Comparison of ENCODE assay signal across 9 cellular contexts in genomic region chr4:47010347-47011188, GRCh38. TPM values are rescaled to one million over a fixed set of nuclear protein-coding genes. Genes with fewer than 3 reads are reported as not detected.
DNase-seq lines count a peak whose midpoint lies in the region; ATAC-seq, FAIRE-seq and TF ChIP-seq lines count a peak whose summit lies in the region.
"Had no signal": no experiment of that assay in that cellular context is flagged by ENCODE, and none has a peak within 500 bp of the region (broad histone marks: within the 10 kb centered on the region; RNA-seq: fewer than 3 reads in every experiment).

No MANE protein-coding gene starts in this region.

- no peak for FAIRE-seq in GM12891 (lab: Jason Lieb, UNC)

- intact Hi-C loops in psoas muscle (cut with DNase I) (no loop called here), gastrocnemius medialis (cut with DNase I; ENCODE audit: low total_unique reads) (no loop called here), esophagus squamous epithelium (cut with DNase I) (no loop called here)

- no peak overlapping the region for H3K27ac ChIP-seq in psoas muscle
- H3K27ac ChIP-seq in substantia nigra (ENCODE audit: low read depth, low read length, poor library complexity, severe bottlenecking): no peak overlapping the region
- no peak overlapping the region for H3K27ac ChIP-seq in gastrocnemius medialis
- no peak overlapping the region for H3K27ac ChIP-seq in esophagus squamous epithelium

- H3K27me3 ChIP-seq in psoas muscle (ENCODE audit: insufficient read depth in 3 of 3, low read length in 2 of 3) (no peaks in the 10 kb centered on the region), gastrocnemius medialis (no peaks in the 10 kb centered on the region), esophagus squamous epithelium (no peaks in the 10 kb centered on the region)

- H3K36me3 ChIP-seq in psoas muscle (ENCODE audit: insufficient read depth in 1 of 2, low read depth in 1 of 2) (no peaks in the 10 kb centered on the region), gastrocnemius medialis (no peaks in the 10 kb centered on the region), esophagus squamous epithelium (no peaks in the 10 kb centered on the region)

- DNase-seq in GM12891 (ENCODE audit: insufficient read length, low spot score): no peak
- peak; percentile 17 for DNase-seq in choroid plexus epithelial cell (ENCODE audit: low read depth)
- no peak for DNase-seq in psoas muscle
- DNase-seq in substantia nigra (lab: John Stamatoyannopoulos, UW): no peak
- DNase-seq in gastrocnemius medialis: no peak
- no peak for DNase-seq in esophagus squamous epithelium (lab: John Stamatoyannopoulos, UW)
- DNase-seq: hypothalamus had no signal

- TF ChIP-seq CTCF in choroid plexus epithelial cell (conservative IDR thresholded peaks at IDR 0.05; ENCODE audit: low read depth, low read length) (no peak), psoas muscle (IDR thresholded peaks at IDR 0.05) (no peak), gastrocnemius medialis (IDR thresholded peaks at IDR 0.05 in 4 of 5, conservative IDR thresholded peaks at IDR 0.05 in 1 of 5) (no peak), esophagus squamous epithelium (IDR thresholded peaks at IDR 0.05) (no peak)

- TF ChIP-seq POLR2A in GM12891 (IDR thresholded peaks at IDR 0.05; ENCODE audit: low read depth, low read length): no peak
- TF ChIP-seq POLR2A in gastrocnemius medialis (IDR thresholded peaks at IDR 0.05): no peak
- TF ChIP-seq POLR2A in esophagus squamous epithelium (IDR thresholded peaks at IDR 0.05): no peak

- 2 to 24% (median 12%) methylated on average over 1 of the region's 1 CpG for WGBS in psoas muscle, 3 donors
- 0 to 17% methylated on average over 1 of the region's 1 CpG for WGBS in esophagus squamous epithelium, 2 donors

- in situ Hi-C loops in gastrocnemius medialis (cut with MboI; ENCODE audit: low sequenced_read_pairs in 4 of 4): no loop called here

- peak; percentile 90 for ATAC-seq in GM19468 (IDR thresholded peaks at IDR 0.05; ENCODE audit: extremely low read depth, unreplicated experiment)
- ATAC-seq in HG03354 (IDR thresholded peaks at IDR 0.05; ENCODE audit: poor library complexity, severe bottlenecking, unreplicated experiment): peak; percentile 96
- no peak for ATAC-seq in psoas muscle
- ATAC-seq in gastrocnemius medialis: no peak

- no peaks in the 10 kb centered on the region for H3K4me1 ChIP-seq in psoas muscle
- H3K4me1 ChIP-seq in gastrocnemius medialis: no peaks in the 10 kb centered on the region
- H3K4me1 ChIP-seq in esophagus squamous epithelium: no peaks in the 10 kb centered on the region

- no peak overlapping the region for H3K4me3 ChIP-seq in choroid plexus epithelial cell (ENCODE audit: low read depth, low read length)
- no peak overlapping the region for H3K4me3 ChIP-seq in psoas muscle
- H3K4me3 ChIP-seq in gastrocnemius medialis: no peak overlapping the region
- H3K4me3 ChIP-seq in esophagus squamous epithelium: peak overlapping the region in 1 of 4 donors; percentile 15

- H3K9me3 ChIP-seq in psoas muscle (no peaks in the 10 kb centered on the region), gastrocnemius medialis (no peaks in the 10 kb centered on the region), esophagus squamous epithelium (no peaks in the 10 kb centered on the region)

TF ChIP-seq in GM12891, 5 proteins besides CTCF, POLR2A, EP300 and RAD21:
- no peak for TF ChIP-seq TAF1 (IDR thresholded peaks at IDR 0.05; ENCODE audit: low read depth, low read length)
- 0 out of 2 replicates have a peak, but pooled peaks have one; percentile 5 for TF ChIP-seq SPI1 (IDR thresholded peaks at IDR 0.05; ENCODE audit: low read depth, low read length)
- TF ChIP-seq POU2F2 (IDR thresholded peaks at IDR 0.05; ENCODE audit: low read depth, low read length): no peak
- TF ChIP-seq PAX5 (IDR thresholded peaks at IDR 0.05; ENCODE audit: insufficient read depth, low read length, severe bottlenecking): no peak
- TF ChIP-seq POLR2AphosphoS5 (IDR thresholded peaks at IDR 0.05; ENCODE audit: low read depth, low read length): no peak

RNA-seq across cellular contexts. Expression of gene GABRA4, which starts 17.2 kb away (rescaled TPM):
- 0.21 TPM for polyA plus RNA-seq in GM12891 (2012; ENCODE audit: low read depth, missing spikeins)
- not detected for total RNA-seq in psoas muscle
- under 1 TPM in 1 of 3 donors, not detected in 2; 0.01 TPM for polyA plus RNA-seq in psoas muscle
- under 1 TPM in 1 of 4 donors, not detected in 3; 0.02 TPM for total RNA-seq in gastrocnemius medialis
- total RNA-seq in esophagus squamous epithelium: 1 to 10 TPM in 1 of 4 donors, under 1 TPM in 2, not detected in 1; under 0.01 to 2.3 (median 0.13) TPM

RNA-seq across cellular contexts. Expression of gene GABRB1, which starts 20.8 kb away (rescaled TPM):
- not detected for polyA plus RNA-seq in GM12891 (2012; ENCODE audit: low read depth, missing spikeins)
- total RNA-seq in psoas muscle (not detected), gastrocnemius medialis (not detected), esophagus squamous epithelium (not detected)
- polyA plus RNA-seq in psoas muscle: not detected

Comparison
In these comparisons a context has a peak if more than half of its experiments do, and no peak if none do; other contexts are left out.
1. ATAC-seq: peak in GM19468 (single experiment) and HG03354 (single experiment); none in psoas muscle (0 of 4) and gastrocnemius medialis (0 of 2).